Comparison of ENCODE assay signal across 1 cellular context in the genomic region with DNA sequence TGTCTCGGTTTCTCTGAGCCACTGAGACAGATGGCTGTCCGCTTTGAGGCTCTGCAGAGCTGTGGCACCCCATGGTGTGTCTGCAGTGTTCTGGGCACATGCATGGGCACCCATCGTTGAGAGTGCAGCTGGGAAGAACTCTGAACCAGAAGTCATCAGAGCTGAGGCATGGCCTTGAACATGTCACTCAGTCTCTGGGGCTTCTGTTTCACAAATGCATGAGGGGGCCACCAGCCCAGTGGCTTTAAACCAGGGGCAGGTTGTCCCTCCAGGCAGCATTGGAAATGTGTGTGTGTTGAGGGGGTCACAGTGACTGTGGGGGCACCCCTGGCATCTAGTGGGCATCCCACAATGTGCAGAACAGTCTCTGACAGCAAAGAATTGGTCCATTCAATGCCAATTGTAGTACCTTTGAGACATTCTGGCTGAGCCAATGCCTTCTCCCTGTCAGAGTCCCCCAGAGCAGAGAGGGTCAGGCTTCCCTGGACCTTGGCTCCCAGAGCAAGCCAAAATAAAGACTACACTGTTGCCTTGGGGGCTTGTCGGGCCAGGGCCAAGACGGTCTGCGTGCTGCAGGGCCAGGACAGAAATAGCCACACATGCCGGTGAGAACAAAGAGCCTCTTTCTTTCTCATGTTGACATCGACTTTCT.
TF ChIP-seq lines count a peak whose summit lies in the region.

No MANE protein-coding gene starts in this region.

TF ChIP-seq in HepG2, 621 proteins besides CTCF, POLR2A, EP300 and RAD21 (continued from another document and continues in another):
- TF ChIP-seq, protein P1, sequence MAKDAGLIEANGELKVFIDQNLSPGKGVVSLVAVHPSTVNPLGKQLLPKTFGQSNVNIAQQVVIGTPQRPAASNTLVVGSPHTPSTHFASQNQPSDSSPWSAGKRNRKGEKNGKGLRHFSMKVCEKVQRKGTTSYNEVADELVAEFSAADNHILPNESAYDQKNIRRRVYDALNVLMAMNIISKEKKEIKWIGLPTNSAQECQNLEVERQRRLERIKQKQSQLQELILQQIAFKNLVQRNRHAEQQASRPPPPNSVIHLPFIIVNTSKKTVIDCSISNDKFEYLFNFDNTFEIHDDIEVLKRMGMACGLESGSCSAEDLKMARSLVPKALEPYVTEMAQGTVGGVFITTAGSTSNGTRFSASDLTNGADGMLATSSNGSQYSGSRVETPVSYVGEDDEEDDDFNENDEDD (CRISPR knock-in tag; IDR thresholded peaks at IDR 0.05; ENCODE audit: borderline replicate concordance) = 0 out of 2 replicates have a peak, but pooled peaks have one; percentile 16
- 0 out of 2 replicates have a peak, but pooled peaks have one; percentile 57 for TF ChIP-seq MXD4 (CRISPR knock-in tag; IDR thresholded peaks at IDR 0.05)
- TF ChIP-seq SNAPC2 (CRISPR knock-in tag; IDR thresholded peaks at IDR 0.05) = no peak
- TF ChIP-seq, protein P2, sequence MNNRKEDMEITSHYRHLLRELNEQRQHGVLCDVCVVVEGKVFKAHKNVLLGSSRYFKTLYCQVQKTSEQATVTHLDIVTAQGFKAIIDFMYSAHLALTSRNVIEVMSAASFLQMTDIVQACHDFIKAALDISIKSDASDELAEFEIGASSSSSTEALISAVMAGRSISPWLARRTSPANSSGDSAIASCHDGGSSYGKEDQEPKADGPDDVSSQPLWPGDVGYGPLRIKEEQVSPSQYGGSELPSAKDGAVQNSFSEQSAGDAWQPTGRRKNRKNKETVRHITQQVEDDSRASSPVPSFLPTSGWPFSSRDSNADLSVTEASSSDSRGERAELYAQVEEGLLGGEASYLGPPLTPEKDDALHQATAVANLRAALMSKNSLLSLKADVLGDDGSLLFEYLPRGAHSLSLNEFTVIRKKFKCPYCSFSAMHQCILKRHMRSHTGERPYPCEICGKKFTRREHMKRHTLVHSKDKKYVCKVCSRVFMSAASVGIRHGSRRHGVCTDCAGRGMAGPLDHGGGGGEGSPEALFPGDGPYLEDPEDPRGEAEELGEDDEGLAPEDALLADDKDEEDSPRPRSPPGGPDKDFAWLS (CRISPR knock-in tag; IDR thresholded peaks at IDR 0.05; ENCODE audit: borderline replicate concordance) = 0 out of 2 replicates have a peak, but pooled peaks have one; percentile 39
- TF ChIP-seq, protein P3, sequence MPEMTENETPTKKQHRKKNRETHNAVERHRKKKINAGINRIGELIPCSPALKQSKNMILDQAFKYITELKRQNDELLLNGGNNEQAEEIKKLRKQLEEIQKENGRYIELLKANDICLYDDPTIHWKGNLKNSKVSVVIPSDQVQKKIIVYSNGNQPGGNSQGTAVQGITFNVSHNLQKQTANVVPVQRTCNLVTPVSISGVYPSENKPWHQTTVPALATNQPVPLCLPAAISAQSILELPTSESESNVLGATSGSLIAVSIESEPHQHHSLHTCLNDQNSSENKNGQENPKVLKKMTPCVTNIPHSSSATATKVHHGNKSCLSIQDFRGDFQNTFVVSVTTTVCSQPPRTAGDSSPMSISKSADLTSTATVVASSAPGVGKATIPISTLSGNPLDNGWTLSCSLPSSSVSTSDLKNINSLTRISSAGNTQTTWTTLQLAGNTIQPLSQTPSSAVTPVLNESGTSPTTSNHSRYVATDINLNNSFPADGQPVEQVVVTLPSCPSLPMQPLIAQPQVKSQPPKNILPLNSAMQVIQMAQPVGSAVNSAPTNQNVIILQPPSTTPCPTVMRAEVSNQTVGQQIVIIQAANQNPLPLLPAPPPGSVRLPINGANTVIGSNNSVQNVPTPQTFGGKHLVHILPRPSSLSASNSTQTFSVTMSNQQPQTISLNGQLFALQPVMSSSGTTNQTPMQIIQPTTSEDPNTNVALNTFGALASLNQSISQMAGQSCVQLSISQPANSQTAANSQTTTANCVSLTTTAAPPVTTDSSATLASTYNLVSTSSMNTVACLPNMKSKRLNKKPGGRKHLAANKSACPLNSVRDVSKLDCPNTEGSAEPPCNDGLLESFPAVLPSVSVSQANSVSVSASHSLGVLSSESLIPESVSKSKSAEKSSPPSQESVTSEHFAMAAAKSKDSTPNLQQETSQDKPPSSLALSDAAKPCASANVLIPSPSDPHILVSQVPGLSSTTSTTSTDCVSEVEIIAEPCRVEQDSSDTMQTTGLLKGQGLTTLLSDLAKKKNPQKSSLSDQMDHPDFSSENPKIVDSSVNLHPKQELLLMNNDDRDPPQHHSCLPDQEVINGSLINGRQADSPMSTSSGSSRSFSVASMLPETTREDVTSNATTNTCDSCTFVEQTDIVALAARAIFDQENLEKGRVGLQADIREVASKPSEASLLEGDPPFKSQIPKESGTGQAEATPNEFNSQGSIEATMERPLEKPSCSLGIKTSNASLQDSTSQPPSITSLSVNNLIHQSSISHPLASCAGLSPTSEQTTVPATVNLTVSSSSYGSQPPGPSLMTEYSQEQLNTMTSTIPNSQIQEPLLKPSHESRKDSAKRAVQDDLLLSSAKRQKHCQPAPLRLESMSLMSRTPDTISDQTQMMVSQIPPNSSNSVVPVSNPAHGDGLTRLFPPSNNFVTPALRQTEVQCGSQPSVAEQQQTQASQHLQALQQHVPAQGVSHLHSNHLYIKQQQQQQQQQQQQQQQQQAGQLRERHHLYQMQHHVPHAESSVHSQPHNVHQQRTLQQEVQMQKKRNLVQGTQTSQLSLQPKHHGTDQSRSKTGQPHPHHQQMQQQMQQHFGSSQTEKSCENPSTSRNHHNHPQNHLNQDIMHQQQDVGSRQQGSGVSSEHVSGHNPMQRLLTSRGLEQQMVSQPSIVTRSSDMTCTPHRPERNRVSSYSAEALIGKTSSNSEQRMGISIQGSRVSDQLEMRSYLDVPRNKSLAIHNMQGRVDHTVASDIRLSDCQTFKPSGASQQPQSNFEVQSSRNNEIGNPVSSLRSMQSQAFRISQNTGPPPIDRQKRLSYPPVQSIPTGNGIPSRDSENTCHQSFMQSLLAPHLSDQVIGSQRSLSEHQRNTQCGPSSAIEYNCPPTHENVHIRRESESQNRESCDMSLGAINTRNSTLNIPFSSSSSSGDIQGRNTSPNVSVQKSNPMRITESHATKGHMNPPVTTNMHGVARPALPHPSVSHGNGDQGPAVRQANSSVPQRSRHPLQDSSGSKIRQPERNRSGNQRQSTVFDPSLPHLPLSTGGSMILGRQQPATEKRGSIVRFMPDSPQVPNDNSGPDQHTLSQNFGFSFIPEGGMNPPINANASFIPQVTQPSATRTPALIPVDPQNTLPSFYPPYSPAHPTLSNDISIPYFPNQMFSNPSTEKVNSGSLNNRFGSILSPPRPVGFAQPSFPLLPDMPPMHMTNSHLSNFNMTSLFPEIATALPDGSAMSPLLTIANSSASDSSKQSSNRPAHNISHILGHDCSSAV (CRISPR knock-in tag; IDR thresholded peaks at IDR 0.05; ENCODE audit: borderline replicate concordance) = no peak
- no peak for TF ChIP-seq ZNF883 (CRISPR knock-in tag; IDR thresholded peaks at IDR 0.05; ENCODE audit: not compliant biosample characterization)
- no peak for TF ChIP-seq ZNF556 (CRISPR knock-in tag; IDR thresholded peaks at IDR 0.05; ENCODE audit: borderline replicate concordance)
- TF ChIP-seq MEIS2 (CRISPR knock-in tag; IDR thresholded peaks at IDR 0.05) = peak; percentile 89
- TF ChIP-seq ZNF333 (CRISPR knock-in tag; IDR thresholded peaks at IDR 0.05; ENCODE audit: borderline replicate concordance) = no peak
- TF ChIP-seq ELF1 (CRISPR knock-in tag; IDR thresholded peaks at IDR 0.05) = no peak
- no peak for TF ChIP-seq ZNF562 (CRISPR knock-in tag; IDR thresholded peaks at IDR 0.05; ENCODE audit: borderline replicate concordance)
- TF ChIP-seq KDM3A (CRISPR knock-in tag; IDR thresholded peaks at IDR 0.05; ENCODE audit: low read depth) = no peak
- TF ChIP-seq ZNF709 (CRISPR knock-in tag; IDR thresholded peaks at IDR 0.05) = no peak
- TF ChIP-seq, protein P4, sequence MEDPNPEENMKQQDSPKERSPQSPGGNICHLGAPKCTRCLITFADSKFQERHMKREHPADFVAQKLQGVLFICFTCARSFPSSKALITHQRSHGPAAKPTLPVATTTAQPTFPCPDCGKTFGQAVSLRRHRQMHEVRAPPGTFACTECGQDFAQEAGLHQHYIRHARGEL (CRISPR knock-in tag; IDR thresholded peaks at IDR 0.05) = no peak
- TF ChIP-seq, protein P5, sequence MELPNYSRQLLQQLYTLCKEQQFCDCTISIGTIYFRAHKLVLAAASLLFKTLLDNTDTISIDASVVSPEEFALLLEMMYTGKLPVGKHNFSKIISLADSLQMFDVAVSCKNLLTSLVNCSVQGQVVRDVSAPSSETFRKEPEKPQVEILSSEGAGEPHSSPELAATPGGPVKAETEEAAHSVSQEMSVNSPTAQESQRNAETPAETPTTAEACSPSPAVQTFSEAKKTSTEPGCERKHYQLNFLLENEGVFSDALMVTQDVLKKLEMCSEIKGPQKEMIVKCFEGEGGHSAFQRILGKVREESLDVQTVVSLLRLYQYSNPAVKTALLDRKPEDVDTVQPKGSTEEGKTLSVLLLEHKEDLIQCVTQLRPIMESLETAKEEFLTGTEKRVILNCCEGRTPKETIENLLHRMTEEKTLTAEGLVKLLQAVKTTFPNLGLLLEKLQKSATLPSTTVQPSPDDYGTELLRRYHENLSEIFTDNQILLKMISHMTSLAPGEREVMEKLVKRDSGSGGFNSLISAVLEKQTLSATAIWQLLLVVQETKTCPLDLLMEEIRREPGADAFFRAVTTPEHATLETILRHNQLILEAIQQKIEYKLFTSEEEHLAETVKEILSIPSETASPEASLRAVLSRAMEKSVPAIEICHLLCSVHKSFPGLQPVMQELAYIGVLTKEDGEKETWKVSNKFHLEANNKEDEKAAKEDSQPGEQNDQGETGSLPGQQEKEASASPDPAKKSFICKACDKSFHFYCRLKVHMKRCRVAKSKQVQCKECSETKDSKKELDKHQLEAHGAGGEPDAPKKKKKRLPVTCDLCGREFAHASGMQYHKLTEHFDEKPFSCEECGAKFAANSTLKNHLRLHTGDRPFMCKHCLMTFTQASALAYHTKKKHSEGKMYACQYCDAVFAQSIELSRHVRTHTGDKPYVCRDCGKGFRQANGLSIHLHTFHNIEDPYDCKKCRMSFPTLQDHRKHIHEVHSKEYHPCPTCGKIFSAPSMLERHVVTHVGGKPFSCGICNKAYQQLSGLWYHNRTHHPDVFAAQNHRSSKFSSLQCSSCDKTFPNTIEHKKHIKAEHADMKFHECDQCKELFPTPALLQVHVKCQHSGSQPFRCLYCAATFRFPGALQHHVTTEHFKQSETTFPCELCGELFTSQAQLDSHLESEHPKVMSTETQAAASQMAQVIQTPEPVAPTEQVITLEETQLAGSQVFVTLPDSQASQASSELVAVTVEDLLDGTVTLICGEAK (IDR thresholded peaks at IDR 0.05) = no peak
- TF ChIP-seq, protein P5 (CRISPR knock-in tag; IDR thresholded peaks at IDR 0.05) = no peak
- TF ChIP-seq ZNF552 (CRISPR knock-in tag; IDR thresholded peaks at IDR 0.05; ENCODE audit: borderline replicate concordance) = no peak
- no peak for TF ChIP-seq HCFC1 (IDR thresholded peaks at IDR 0.05; ENCODE audit: low read depth, low read length)
- TF ChIP-seq ZNF615 (CRISPR knock-in tag; IDR thresholded peaks at IDR 0.05; ENCODE audit: borderline replicate concordance) = no peak
- TF ChIP-seq SPEN (CRISPR knock-in tag; IDR thresholded peaks at IDR 0.05; ENCODE audit: low read depth) = no peak
- no peak for TF ChIP-seq ZNF790 (CRISPR knock-in tag; IDR thresholded peaks at IDR 0.05; ENCODE audit: borderline replicate concordance)
- peak; percentile 60; the same call in 1 of the 2 replicates for TF ChIP-seq ZBTB7A (CRISPR knock-in tag; IDR thresholded peaks at IDR 0.05)
- no peak for TF ChIP-seq ZKSCAN1 (IDR thresholded peaks at IDR 0.05; ENCODE audit: low read length)
- TF ChIP-seq HIVEP1 (CRISPR knock-in tag; IDR thresholded peaks at IDR 0.05) = peak; percentile 69; the same call in 1 of the 2 replicates
- TF ChIP-seq GLI4 (CRISPR knock-in tag; IDR thresholded peaks at IDR 0.05; ENCODE audit: borderline replicate concordance) = peak; percentile 42; the same call in 1 of the 2 replicates
- TF ChIP-seq, protein P6, sequence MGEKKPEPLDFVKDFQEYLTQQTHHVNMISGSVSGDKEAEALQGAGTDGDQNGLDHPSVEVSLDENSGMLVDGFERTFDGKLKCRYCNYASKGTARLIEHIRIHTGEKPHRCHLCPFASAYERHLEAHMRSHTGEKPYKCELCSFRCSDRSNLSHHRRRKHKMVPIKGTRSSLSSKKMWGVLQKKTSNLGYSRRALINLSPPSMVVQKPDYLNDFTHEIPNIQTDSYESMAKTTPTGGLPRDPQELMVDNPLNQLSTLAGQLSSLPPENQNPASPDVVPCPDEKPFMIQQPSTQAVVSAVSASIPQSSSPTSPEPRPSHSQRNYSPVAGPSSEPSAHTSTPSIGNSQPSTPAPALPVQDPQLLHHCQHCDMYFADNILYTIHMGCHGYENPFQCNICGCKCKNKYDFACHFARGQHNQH (CRISPR knock-in tag; IDR thresholded peaks at IDR 0.05) = no peak
- no peak for TF ChIP-seq RBFOX2 (IDR thresholded peaks at IDR 0.05; ENCODE audit: low read depth, low read length)
- TF ChIP-seq ZNF382 (CRISPR knock-in tag; IDR thresholded peaks at IDR 0.05; ENCODE audit: borderline replicate concordance) = no peak
- no peak; the same call in 1 of the 2 replicates for TF ChIP-seq CENPT (CRISPR knock-in tag; IDR thresholded peaks at IDR 0.05; ENCODE audit: low read depth)
- TF ChIP-seq, protein P7, sequence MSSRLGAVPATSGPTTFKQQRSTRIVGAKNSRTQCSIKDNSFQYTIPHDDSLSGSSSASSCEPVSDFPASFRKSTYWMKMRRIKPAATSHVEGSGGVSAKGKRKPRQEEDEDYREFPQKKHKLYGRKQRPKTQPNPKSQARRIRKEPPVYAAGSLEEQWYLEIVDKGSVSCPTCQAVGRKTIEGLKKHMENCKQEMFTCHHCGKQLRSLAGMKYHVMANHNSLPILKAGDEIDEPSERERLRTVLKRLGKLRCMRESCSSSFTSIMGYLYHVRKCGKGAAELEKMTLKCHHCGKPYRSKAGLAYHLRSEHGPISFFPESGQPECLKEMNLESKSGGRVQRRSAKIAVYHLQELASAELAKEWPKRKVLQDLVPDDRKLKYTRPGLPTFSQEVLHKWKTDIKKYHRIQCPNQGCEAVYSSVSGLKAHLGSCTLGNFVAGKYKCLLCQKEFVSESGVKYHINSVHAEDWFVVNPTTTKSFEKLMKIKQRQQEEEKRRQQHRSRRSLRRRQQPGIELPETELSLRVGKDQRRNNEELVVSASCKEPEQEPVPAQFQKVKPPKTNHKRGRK (CRISPR knock-in tag; IDR thresholded peaks at IDR 0.05) = no peak
